8 cellular contexts compared by ENCODE assay signal in the genomic region with DNA sequence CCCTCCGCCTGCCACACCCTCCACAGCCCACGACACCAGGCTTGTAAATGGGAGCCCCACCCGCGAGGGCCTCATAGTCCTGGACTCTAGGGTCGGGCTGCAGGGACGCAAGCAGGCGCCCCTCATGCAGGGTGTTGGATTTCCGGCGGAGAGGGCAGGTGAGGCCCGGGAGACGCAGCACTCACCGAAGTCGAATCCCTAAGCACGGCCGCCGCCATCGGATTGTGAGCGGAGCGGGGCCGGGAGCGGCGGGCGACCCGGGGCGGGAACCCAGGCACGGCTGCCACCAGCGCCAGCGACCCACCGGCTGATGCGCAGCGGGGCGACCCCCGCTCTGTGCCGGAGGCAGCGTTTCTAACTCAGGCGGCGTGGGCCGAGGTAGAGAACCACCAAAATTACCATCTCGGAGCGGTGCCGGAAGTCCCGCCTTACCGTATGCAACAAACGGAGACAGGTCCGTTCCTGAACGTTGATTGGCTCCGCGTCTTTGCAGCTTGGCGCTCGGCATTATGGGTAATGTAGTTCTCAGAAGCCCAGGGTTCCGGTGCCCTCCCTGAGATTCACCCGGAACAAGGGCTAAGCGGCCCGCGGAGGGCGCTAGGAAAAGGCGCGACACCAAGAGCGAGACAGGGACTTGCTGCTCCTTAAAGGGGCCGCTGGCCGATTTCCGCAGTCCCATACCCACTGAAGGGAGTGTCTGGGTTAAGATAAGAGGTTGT. TPM values are rescaled to one million over a fixed set of nuclear protein-coding genes. Genes with fewer than 3 reads are reported as not detected.
DNase-seq lines count a peak whose midpoint lies in the region; ATAC-seq and TF ChIP-seq lines count a peak whose summit lies in the region.

Gene ZNF416 (minus strand): TSS at position 425 of the 719 bp plus-strand sequence. CDS start 207 bp downstream, at position 218.

- WGBS in spleen, 5 donors: 0 to 3% (median 1%) methylated on average over 10 to 62 of the region's 62 CpGs

- no peaks in the 10 kb centered on the region for H3K27me3 Mint-ChIP-seq in central memory CD8-positive, alpha-beta T cell

- TF ChIP-seq CTCF in AG09319 (IDR thresholded peaks at IDR 0.05; ENCODE audit: low read depth, low read length): peak; percentile 21
- peak in 5 of 11 experiments; percentile 31 to 49 (median 43) for TF ChIP-seq CTCF in spleen (IDR thresholded peaks at IDR 0.05 in 8 of 11, conservative IDR thresholded peaks at IDR 0.05 in 3 of 11)

- peaks cover 27% of the 10 kb centered on the region for H3K4me1 Mint-ChIP-seq in central memory CD8-positive, alpha-beta T cell

- DNase-seq in AG09319 (ENCODE audit: extremely low read depth, low read depth): peak; percentile 91
- peak; percentile 100 for DNase-seq in NCI-H226
- peak; percentile 85 to 91 (median 88) for DNase-seq in activated CD4-positive, CD25-positive, alpha-beta regulatory T cell (lab: John Stamatoyannopoulos, UW)
- DNase-seq in central memory CD8-positive, alpha-beta T cell (ENCODE audit: low spot score in 2 of 2): peak; percentile 86 to 96
- DNase-seq in iris pigment epithelial cell (ENCODE audit: low read depth): peak; percentile 99
- DNase-seq in spleen: peak; percentile 97

- H3K36me3 Mint-ChIP-seq in central memory CD8-positive, alpha-beta T cell (ENCODE audit: insufficient read depth): peaks cover 18% of the 10 kb centered on the region

- H3K27me3 ChIP-seq in spleen (replicated peaks in 1 of 7): no peaks in the 10 kb centered on the region

- intact Hi-C loops in spleen (cut with DNase I; ENCODE audit: low total_unique reads): no loop called here

- H3K4me3 ChIP-seq in spleen: peak within 1 kb of the TSS; percentile 76 to 99 (median 90)

- H3K4me3 Mint-ChIP-seq in central memory CD8-positive, alpha-beta T cell: peak within 1 kb of the TSS; percentile 80

- peaks cover 19 to 45% (median 33%) of the 10 kb centered on the region in 6 donors for H3K36me3 ChIP-seq in spleen

- ATAC-seq in GM19023 (IDR thresholded peaks at IDR 0.05; ENCODE audit: unreplicated experiment): peak; percentile 96
- ATAC-seq in HG03196 (IDR thresholded peaks at IDR 0.05; ENCODE audit: unreplicated experiment): peak; percentile 92
- ATAC-seq in central memory CD8-positive, alpha-beta T cell (replicated peaks; ENCODE audit: extremely low read depth, poor library complexity, severe bottlenecking): peak; percentile 97

- H3K9me3 Mint-ChIP-seq in central memory CD8-positive, alpha-beta T cell: peaks cover 38% of the 10 kb centered on the region

- H3K27ac ChIP-seq in spleen: peak within 1 kb of the TSS; percentile 50 to 87 (median 76)

- peaks cover 12 to 82% (median 49%) of the 10 kb centered on the region in 8 donors for H3K9me3 ChIP-seq in spleen

- no peak for TF ChIP-seq POLR2A in spleen (IDR thresholded peaks at IDR 0.05)

- peak within 1 kb of the TSS; percentile 59 for H3K27ac Mint-ChIP-seq in central memory CD8-positive, alpha-beta T cell (ENCODE audit: low read depth)

- H3K4me1 ChIP-seq in spleen: peaks cover 10 to 30% (median 20%) of the 10 kb centered on the region in 6 donors

RNA-seq across cellular contexts. Expression of gene ZNF416, which starts in this region (rescaled TPM):
- total RNA-seq in spleen: 1 to 10 TPM; 4.3 to 9.3 (median 6.1) TPM
- polyA plus RNA-seq in spleen: 1 to 10 TPM; 2.1 to 3.8 (median 3.4) TPM

Comparison
In these comparisons a context has a peak if more than half of its experiments do, and no peak if none do; other contexts are left out.
1. Peak in every context shown above with its lines: DNase-seq, ATAC-seq, H3K4me3 ChIP-seq and H3K27ac ChIP-seq.